Comparison of ENCODE assay signal across 10 cellular contexts in the genomic region with DNA sequence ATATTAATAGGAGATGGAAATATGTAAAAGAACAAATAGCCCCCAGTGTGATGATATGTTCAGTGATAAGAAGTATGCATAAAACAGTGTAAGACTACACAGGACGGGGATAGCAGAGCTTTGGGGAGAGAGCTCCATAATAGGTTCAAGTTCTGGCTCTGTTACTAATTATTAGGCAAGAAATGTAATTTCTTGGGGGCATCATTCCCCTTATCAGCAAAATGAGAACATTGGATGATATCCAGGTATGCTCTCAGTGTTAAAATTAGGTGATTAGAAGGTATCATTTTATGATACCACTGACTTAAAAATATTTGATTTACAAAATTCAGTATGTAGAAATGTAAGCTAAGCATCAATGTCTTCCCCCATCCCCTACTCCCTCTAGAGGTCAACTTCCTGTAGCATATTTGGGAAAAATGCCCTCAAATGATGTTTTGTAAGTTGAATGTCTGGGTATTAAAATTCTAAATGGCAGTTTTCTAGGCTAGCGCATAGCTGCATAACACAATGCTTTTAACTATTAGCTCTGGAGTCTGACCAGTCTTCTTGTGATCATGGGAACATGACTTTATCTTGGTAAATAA.
DNase-seq lines count a peak whose midpoint lies in the region; ATAC-seq and TF ChIP-seq lines count a peak whose summit lies in the region.
"Had no signal": no experiment of that assay in that cellular context is flagged by ENCODE, and none has a peak within 500 bp of the region (broad histone marks: within the 10 kb centered on the region; RNA-seq: fewer than 3 reads in every experiment).

No MANE protein-coding gene starts in this region.

- DNase-seq in AG04450 (ENCODE audit: low read depth, low spot score), result no peak
- no peak for DNase-seq in GM12864 (ENCODE audit: low read depth)
- DNase-seq in glomerular visceral epithelial cell (ENCODE audit: extremely low spot score), result peak; percentile 25
- DNase-seq in OCI-M1 (lab: John Stamatoyannopoulos, UW), result no peak
- DNase-seq in A172 (ENCODE audit: low spot score), result no peak
- no peak for DNase-seq in COLO668 (lab: John Stamatoyannopoulos, UW; ENCODE audit: unreplicated experiment)
- DNase-seq: activated T-cell treated with anti-CD3 and anti-CD28 coated beads, Interleukin-2, amount 50 U/mL, for 1 hour; NCI-H345 had no signal

- no peaks in the 10 kb centered on the region for H3K9me3 ChIP-seq in AG04450 (ENCODE audit: control insufficient read depth, insufficient read depth, low read length)

- CTCF ChIA-PET in AG04450 (lab: Charles Lee), result interaction anchor here (1.5 kb wide), 1 partner anchor 51 kb away, joined by 5 read pairs; no protein-coding TSS in a partner anchor

- TF ChIP-seq CTCF in AG04450 (IDR thresholded peaks at IDR 0.05; ENCODE audit: low read depth, low read length) (peak; percentile 40), GM12864 (IDR thresholded peaks at IDR 0.05; ENCODE audit: low read depth, low read length, missing control alignments) (peak; percentile 11)

- H3K27ac ChIP-seq in AG04450 (ENCODE audit: low read depth, low read length), result no peak overlapping the region

- POLR2A ChIA-PET in AG04450 (lab: Yijun Ruan, JAX), result no interaction called here

- H3K27me3 ChIP-seq in AG04450 (ENCODE audit: control insufficient read depth, insufficient read depth, low read length), result no peaks in the 10 kb centered on the region

- ATAC-seq in SK-N-SH treated with all-trans-retinoic acid at 6 μM for 48 hours (peak; percentile 38; the same call in 1 of the 3 replicates), HG03108 (IDR thresholded peaks at IDR 0.05; ENCODE audit: unreplicated experiment) (no peak)

- H3K4me3 ChIP-seq in AG04450 (ENCODE audit: low read depth, low read length) (no peak overlapping the region), GM12864 (ENCODE audit: low read depth, low read length) (no peak overlapping the region)

TF ChIP-seq in SK-N-SH treated with all-trans-retinoic acid at 6 μM for 48 hours, 23 proteins besides CTCF, POLR2A, EP300 and RAD21:
- TF ChIP-seq ARNTL (CRISPR knock-in tag; IDR thresholded peaks at IDR 0.05; ENCODE audit: borderline replicate concordance, low read depth) (no peak), SNAI2 (CRISPR knock-in tag; IDR thresholded peaks at IDR 0.05) (no peak), ZC3H10 (CRISPR knock-in tag; IDR thresholded peaks at IDR 0.05) (0 out of 2 replicates have a peak, but pooled peaks have one; percentile 30), RARB (CRISPR knock-in tag; IDR thresholded peaks at IDR 0.05) (no peak), ZFP30 (CRISPR knock-in tag; IDR thresholded peaks at IDR 0.05) (no peak)
- TF ChIP-seq, protein P1, sequence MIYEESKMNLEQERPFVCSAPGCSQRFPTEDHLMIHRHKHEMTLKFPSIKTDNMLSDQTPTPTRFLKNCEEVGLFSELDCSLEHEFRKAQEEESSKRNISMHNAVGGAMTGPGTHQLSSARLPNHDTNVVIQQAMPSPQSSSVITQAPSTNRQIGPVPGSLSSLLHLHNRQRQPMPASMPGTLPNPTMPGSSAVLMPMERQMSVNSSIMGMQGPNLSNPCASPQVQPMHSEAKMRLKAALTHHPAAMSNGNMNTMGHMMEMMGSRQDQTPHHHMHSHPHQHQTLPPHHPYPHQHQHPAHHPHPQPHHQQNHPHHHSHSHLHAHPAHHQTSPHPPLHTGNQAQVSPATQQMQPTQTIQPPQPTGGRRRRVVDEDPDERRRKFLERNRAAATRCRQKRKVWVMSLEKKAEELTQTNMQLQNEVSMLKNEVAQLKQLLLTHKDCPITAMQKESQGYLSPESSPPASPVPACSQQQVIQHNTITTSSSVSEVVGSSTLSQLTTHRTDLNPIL (CRISPR knock-in tag; IDR thresholded peaks at IDR 0.05; ENCODE audit: low read depth), result no peak
